In genomic region chr2:79159653-79160052, GRCh38 we compare ENCODE assay signal across 9 cellular contexts. TPM values are rescaled to one million over a fixed set of nuclear protein-coding genes. Genes with fewer than 3 reads are reported as not detected.
"Had no signal": no experiment of that assay in that cellular context is flagged by ENCODE, and none has a peak within 500 bp of the region (broad histone marks: within the 10 kb centered on the region; RNA-seq: fewer than 3 reads in every experiment).

Gene REG3A (minus strand): TSS chr2:79159753. CDS start chr2:79159405, 348 bp downstream.

- DNase-seq: H9, HCEC 1CT, IMR-90 had no signal

- H3K4me3 ChIP-seq: GM23338, K562 had no signal

- ATAC-seq: GM23338, K562 had no signal

- FAIRE-seq: H1, H54, HTR-8/SVneo, K562 had no signal

RNA-seq across cellular contexts. Expression of gene REG3A, which starts in this region (rescaled TPM):
- total RNA-seq: GM23338, H1, H9, HT-29, IMR-90, K562 had no signal
- polyA plus RNA-seq: GM23338, H1, IMR-90, K562 had no signal
